29 cellular contexts compared by ENCODE assay signal in the genomic region with DNA sequence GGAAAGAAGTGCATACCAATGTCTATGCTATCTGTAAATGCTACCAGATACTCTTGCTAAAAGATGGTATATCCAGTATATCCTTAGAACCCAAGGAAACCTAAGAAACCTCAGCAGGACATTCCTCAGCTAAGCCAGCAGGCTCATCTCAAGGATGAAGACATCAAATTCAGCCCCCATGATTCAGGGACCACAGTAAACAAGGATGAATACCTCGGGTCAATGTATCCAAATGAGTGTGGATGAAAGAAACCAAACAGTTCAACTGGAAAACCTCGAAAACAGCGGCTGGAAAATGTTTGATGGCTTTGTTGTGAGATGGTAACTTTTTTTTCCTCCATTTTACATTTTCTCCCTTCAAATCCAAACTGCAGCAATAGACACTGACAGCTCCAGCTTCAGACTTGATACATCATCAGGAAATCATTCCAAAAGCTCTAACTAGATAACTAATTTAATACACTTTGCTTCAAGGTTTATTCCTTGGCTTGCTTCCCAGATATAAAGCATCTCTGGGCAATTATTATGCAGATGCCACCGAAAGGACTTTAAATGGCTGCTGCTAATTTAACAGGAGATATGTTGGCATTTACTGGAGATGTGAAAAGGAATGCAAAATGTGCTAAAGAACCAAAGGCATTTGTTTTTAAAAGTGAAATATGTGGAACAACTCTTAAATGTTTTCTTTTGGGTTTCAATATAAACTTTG.
A peak's percentile ranks its signal among the peaks of the same experiment; 100 is the strongest.
DNase-seq lines count a peak whose midpoint lies in the region; ATAC-seq and TF ChIP-seq lines count a peak whose summit lies in the region.
"Had no signal": no experiment of that assay in that cellular context is flagged by ENCODE, and none has a peak within 500 bp of the region (broad histone marks: within the 10 kb centered on the region; RNA-seq: fewer than 3 reads in every experiment).

No MANE protein-coding gene starts in this region.

- DNase-seq in Caki2 (ENCODE audit: low read depth) (peak; percentile 24), NCI-H446 treated with DMSO at 0.1 percent for 48 hours (lab: John Stamatoyannopoulos, UW) (peak; percentile 6), astrocyte of the hippocampus (ENCODE audit: low read depth, low spot score) (peak; percentile 72), kidney tubule cell (ENCODE audit: low spot score) (peak; percentile 47), Calu3 (no peak), type B pancreatic cell (ENCODE audit: extremely low spot score, unreplicated experiment) (no peak), GDM1 (lab: John Stamatoyannopoulos, UW) (no peak)
- DNase-seq: activated CD4-positive, alpha-beta T cell treated with anti-CD3 and anti-CD28 coated beads for 1 hour; activated CD8-positive, alpha-beta T cell treated with anti-CD3 and anti-CD28 coated beads for 36 hours; activated naive CD4-positive, alpha-beta T cell treated with anti-CD3 and anti-CD28 coated beads, Interleukin-2, amount 50 U/mL, for 16 hours; aorta; COR-L47; dermis blood vessel endothelial cell; DMS79 treated with DMSO at 0.1 percent for 48 hours; HCEC 1CT; KG1; NCI-H187; NCI-H2171; NCI-H510A treated with DMSO at 0.1 percent for 48 hours; posterior cingulate gyrus; right lobe of liver; SJCRH30; stimulated activated CD4-positive, alpha-beta T cell treated with anti-CD3 and anti-CD28 coated beads, Interleukin-15, amount 100 ng/mL, for 24 hours; stimulated activated naive CD4-positive, alpha-beta T cell treated with Interleukin-2 at 50 U/mL for 16 hours; T-helper 17 cell had no signal

- H3K27ac Mint-ChIP-seq in Calu3 (ENCODE audit: unreplicated experiment), result no peak overlapping the region
- H3K27ac Mint-ChIP-seq in type B pancreatic cell, result no peak overlapping the region
- H3K27ac Mint-ChIP-seq: activated CD8-positive, alpha-beta T cell treated with anti-CD3 and anti-CD28 coated beads for 36 hours; activated T-helper 17 cell treated with anti-CD3 and anti-CD28 coated beads, Interleukin-2, amount 50 U/mL, for 72 hours; T-helper 17 cell had no signal

- no peak overlapping the region for H3K4me3 Mint-ChIP-seq in Calu3 (ENCODE audit: low read depth, unreplicated experiment)
- H3K4me3 Mint-ChIP-seq in type B pancreatic cell, result no peak overlapping the region
- H3K4me3 Mint-ChIP-seq: activated CD8-positive, alpha-beta T cell treated with anti-CD3 and anti-CD28 coated beads for 36 hours; activated T-helper 17 cell treated with anti-CD3 and anti-CD28 coated beads, Interleukin-2, amount 50 U/mL, for 72 hours; central memory CD8-positive, alpha-beta T cell; neural crest cell; T-helper 17 cell had no signal

- H3K36me3 Mint-ChIP-seq in Calu3 (ENCODE audit: insufficient read depth, unreplicated experiment), result peaks cover 30% of the 10 kb centered on the region
- peaks cover 28% of the 10 kb centered on the region for H3K36me3 Mint-ChIP-seq in type B pancreatic cell

- in situ Hi-C loops in Caki2 (cut with HindIII; ENCODE audit: low pct_unique_long_range_greater_than_20kb, low sequenced_read_pairs), result no loop called here

- H3K4me1 Mint-ChIP-seq in Calu3 (ENCODE audit: low read depth, unreplicated experiment) (no peaks in the 10 kb centered on the region), type B pancreatic cell (ENCODE audit: unreplicated experiment) (peaks cover 7% of the 10 kb centered on the region)
- H3K4me1 Mint-ChIP-seq: activated T-helper 17 cell treated with anti-CD3 and anti-CD28 coated beads, Interleukin-2, amount 50 U/mL, for 72 hours; central memory CD8-positive, alpha-beta T cell; T-helper 17 cell had no signal

- H3K27me3 Mint-ChIP-seq in Calu3 (ENCODE audit: unreplicated experiment), result no peaks in the 10 kb centered on the region
- H3K27me3 Mint-ChIP-seq in type B pancreatic cell, result no peaks in the 10 kb centered on the region
- H3K27me3 Mint-ChIP-seq: activated T-helper 17 cell treated with anti-CD3 and anti-CD28 coated beads, Interleukin-2, amount 50 U/mL, for 72 hours; central memory CD8-positive, alpha-beta T cell; T-helper 17 cell had no signal

- CTCF ChIA-PET in Calu3 (lab: Charles Lee), result interaction anchor here (0.6 to 1.1 kb wide), 2 partner anchors 52 to 130 kb away, joined by 3 read pairs; no protein-coding TSS in a partner anchor

- no peak for ATAC-seq in HG03196 (IDR thresholded peaks at IDR 0.05; ENCODE audit: unreplicated experiment)
- ATAC-seq: activated CD8-positive, alpha-beta T cell treated with anti-CD3 and anti-CD28 coated beads for 36 hours; activated T-helper 17 cell treated with anti-CD3 and anti-CD28 coated beads, Interleukin-2, amount 50 U/mL, for 72 hours; right lobe of liver; T-helper 17 cell had no signal

- BruUV-seq in Calu3 (replicated peaks; lab: Mats Ljungman, UMichigan), result no TSS peak

- H3K9me3 Mint-ChIP-seq in Calu3 (ENCODE audit: low read depth, unreplicated experiment) (no peaks in the 10 kb centered on the region), type B pancreatic cell (no peaks in the 10 kb centered on the region)
- H3K9me3 Mint-ChIP-seq: activated CD8-positive, alpha-beta T cell treated with anti-CD3 and anti-CD28 coated beads for 36 hours; activated T-helper 17 cell treated with anti-CD3 and anti-CD28 coated beads, Interleukin-2, amount 50 U/mL, for 72 hours; central memory CD8-positive, alpha-beta T cell; neural crest cell had no signal

- TF ChIP-seq CTCF in Calu3 (IDR thresholded peaks at IDR 0.05; ENCODE audit: unreplicated experiment) (no peak), type B pancreatic cell (conservative IDR thresholded peaks at IDR 0.05) (no peak)

- intact Hi-C loops in Calu3 (cut with micrococcal nuclease; ENCODE audit: unreplicated experiment), result no loop called here

Comparison
In these comparisons a context has a peak if more than half of its experiments do, and no peak if none do; other contexts are left out.
1. DNase-seq: peak in Caki2 (single experiment), NCI-H446 treated with DMSO at 0.1 percent for 48 hours (single experiment), astrocyte of the hippocampus (single experiment) and kidney tubule cell (single experiment); none in Calu3 (single experiment), type B pancreatic cell (single experiment) and GDM1 (single experiment).